ENCODE assay signal across 3 cellular contexts in genomic region chr18:8799593-8799992, GRCh38.
TF ChIP-seq lines count a peak whose summit lies in the region.

No MANE protein-coding gene starts in this region.

TF ChIP-seq in A549, 52 proteins besides CTCF, POLR2A, EP300 and RAD21:
- TF ChIP-seq, protein P1, sequence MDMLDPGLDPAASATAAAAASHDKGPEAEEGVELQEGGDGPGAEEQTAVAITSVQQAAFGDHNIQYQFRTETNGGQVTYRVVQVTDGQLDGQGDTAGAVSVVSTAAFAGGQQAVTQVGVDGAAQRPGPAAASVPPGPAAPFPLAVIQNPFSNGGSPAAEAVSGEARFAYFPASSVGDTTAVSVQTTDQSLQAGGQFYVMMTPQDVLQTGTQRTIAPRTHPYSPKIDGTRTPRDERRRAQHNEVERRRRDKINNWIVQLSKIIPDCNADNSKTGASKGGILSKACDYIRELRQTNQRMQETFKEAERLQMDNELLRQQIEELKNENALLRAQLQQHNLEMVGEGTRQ (IDR thresholded peaks at IDR 0.05): no peak
- TF ChIP-seq E2F6 (IDR thresholded peaks at IDR 0.05; ENCODE audit: borderline replicate concordance, low read depth) (no peak), RARB (CRISPR knock-in tag; IDR thresholded peaks at IDR 0.05) (no peak), HOXB13 (CRISPR knock-in tag; IDR thresholded peaks at IDR 0.05; ENCODE audit: low read depth) (no peak; the same call in 1 of the 2 replicates), MAZ (IDR thresholded peaks at IDR 0.05; ENCODE audit: borderline replicate concordance, low read depth, low read length) (no peak), CBX8 (IDR thresholded peaks at IDR 0.05) (no peak), HDAC2 (IDR thresholded peaks at IDR 0.05) (no peak), KDM1A (IDR thresholded peaks at IDR 0.05; ENCODE audit: low read depth) (no peak), FOXS1 (CRISPR knock-in tag; IDR thresholded peaks at IDR 0.05) (no peak)

TF ChIP-seq in endothelial cell of umbilical vein, 7 proteins besides CTCF, POLR2A, EP300 and RAD21:
- TF ChIP-seq EZH2 (IDR thresholded peaks at IDR 0.05; ENCODE audit: borderline replicate concordance, low read depth, low read length, severe bottlenecking) (no peak), MYC (IDR thresholded peaks at IDR 0.05; ENCODE audit: low read depth, low read length) (no peak), JUN (IDR thresholded peaks at IDR 0.05; ENCODE audit: borderline replicate concordance, insufficient read depth, insufficient read length, low read depth) (no peak), POLR2AphosphoS5 (IDR thresholded peaks at IDR 0.05; ENCODE audit: insufficient read depth, low read depth, low read length) (no peak), MAX (IDR thresholded peaks at IDR 0.05; ENCODE audit: insufficient read depth, insufficient read length) (no peak), GATA2 (IDR thresholded peaks at IDR 0.05; ENCODE audit: insufficient read depth, insufficient read length, low read depth, low read length) (no peak), FOS (IDR thresholded peaks at IDR 0.05; ENCODE audit: borderline replicate concordance, insufficient read depth, low read length) (no peak)

TF ChIP-seq in HepG2, 621 proteins besides CTCF, POLR2A, EP300 and RAD21:
- TF ChIP-seq IRF2 (CRISPR knock-in tag; IDR thresholded peaks at IDR 0.05): no peak
- TF ChIP-seq ZNF83 (CRISPR knock-in tag; IDR thresholded peaks at IDR 0.05; ENCODE audit: borderline replicate concordance): no peak
- no peak for TF ChIP-seq ATF7 (IDR thresholded peaks at IDR 0.05)
- TF ChIP-seq ATF7 (CRISPR knock-in tag; IDR thresholded peaks at IDR 0.05): no peak
- TF ChIP-seq SMC3 (IDR thresholded peaks at IDR 0.05; ENCODE audit: low read length): no peak
- TF ChIP-seq ZSCAN21 (CRISPR knock-in tag; IDR thresholded peaks at IDR 0.05; ENCODE audit: borderline replicate concordance): no peak
- TF ChIP-seq SIX4 (CRISPR knock-in tag; IDR thresholded peaks at IDR 0.05): no peak
- TF ChIP-seq ZNF563 (CRISPR knock-in tag; IDR thresholded peaks at IDR 0.05): no peak
- TF ChIP-seq HNRNPUL1 (IDR thresholded peaks at IDR 0.05; ENCODE audit: low read depth, low read length): no peak
- TF ChIP-seq RFX3 (CRISPR knock-in tag; IDR thresholded peaks at IDR 0.05): no peak
- no peak for TF ChIP-seq KDM5A (IDR thresholded peaks at IDR 0.05; ENCODE audit: borderline replicate concordance, low read length)
- TF ChIP-seq ZNF367 (CRISPR knock-in tag; IDR thresholded peaks at IDR 0.05; ENCODE audit: borderline replicate concordance): no peak
- TF ChIP-seq ZMYM2 (CRISPR knock-in tag; IDR thresholded peaks at IDR 0.05): no peak
- TF ChIP-seq PAX8 (CRISPR knock-in tag; IDR thresholded peaks at IDR 0.05; ENCODE audit: borderline replicate concordance): no peak
